In genomic region chr1:22920026-22920733, GRCh38 we compare ENCODE assay signal across 19 cellular contexts. TPM values are rescaled to one million over a fixed set of nuclear protein-coding genes. Genes with fewer than 3 reads are reported as not detected.
A peak's percentile ranks its signal among the peaks of the same experiment; 100 is the strongest.
DNase-seq lines count a peak whose midpoint lies in the region; ATAC-seq, FAIRE-seq and TF ChIP-seq lines count a peak whose summit lies in the region.
"Had no signal": no experiment of that assay in that cellular context is flagged by ENCODE, and none has a peak within 500 bp of the region (broad histone marks: within the 10 kb centered on the region; RNA-seq: fewer than 3 reads in every experiment).

No MANE protein-coding gene starts in this region.

- H3K9me3 Mint-ChIP-seq in astrocyte (ENCODE audit: unreplicated experiment) (peaks cover 7% of the 10 kb centered on the region), neural crest cell (no peaks in the 10 kb centered on the region)
- H3K9me3 Mint-ChIP-seq: CD4-positive, alpha-beta T cell had no signal

- no peak overlapping the region for H3K27ac Mint-ChIP-seq in astrocyte (ENCODE audit: unreplicated experiment)
- H3K27ac Mint-ChIP-seq in neural crest cell (ENCODE audit: unreplicated experiment), result peak overlapping the region; percentile 43
- H3K27ac Mint-ChIP-seq: CD4-positive, alpha-beta T cell had no signal

- peaks cover 1% of the 10 kb centered on the region for H3K36me3 Mint-ChIP-seq in astrocyte (ENCODE audit: low read depth, unreplicated experiment)
- no peaks in the 10 kb centered on the region for H3K36me3 Mint-ChIP-seq in neural crest cell (ENCODE audit: low read depth)

- H3K4me1 ChIP-seq in right atrium auricular region (peaks cover 0 to 31% of the 10 kb centered on the region in 2 donors), astrocyte (ENCODE audit: insufficient read depth, low read length) (peaks cover 5% of the 10 kb centered on the region)

- H2AFZ ChIP-seq in astrocyte (ENCODE audit: low read depth, low read length), result no peak overlapping the region

- peak overlapping the region; percentile 8 for H3K4me2 ChIP-seq in astrocyte (ENCODE audit: low read length)

- intact Hi-C loops in cardiac septum (cut with DNase I), result no loop called here

- no peak for FAIRE-seq in astrocyte (lab: Jason Lieb, UNC)
- FAIRE-seq: GM18507, H54 had no signal

- H3K27ac ChIP-seq in right atrium auricular region (peak overlapping the region; percentile 32 to 61), astrocyte (ENCODE audit: low read depth, low read length) (no peak overlapping the region)
- H3K27ac ChIP-seq: BLaER1 treated with 17β-estradiol and CSF1 and Interleukin-3, amounts not matched to agents 10 nM and 100 nM had no signal

- H3K79me2 ChIP-seq in astrocyte (ENCODE audit: insufficient read depth, low read length), result no peaks in the 10 kb centered on the region

- H3K27me3 Mint-ChIP-seq in astrocyte (ENCODE audit: low read depth, unreplicated experiment), result peaks cover 21% of the 10 kb centered on the region
- no peaks in the 10 kb centered on the region for H3K27me3 Mint-ChIP-seq in neural crest cell (ENCODE audit: low read depth)

- H3K9me3 ChIP-seq in right atrium auricular region, result no peaks in the 10 kb centered on the region
- peaks cover 6% of the 10 kb centered on the region for H3K9me3 ChIP-seq in astrocyte (ENCODE audit: insufficient read depth, low read depth, low read length)
- H3K9me3 ChIP-seq: BLaER1 treated with 17β-estradiol and CSF1 and Interleukin-3, amounts not matched to agents 10 nM and 100 nM had no signal

- H4K20me1 ChIP-seq in astrocyte (ENCODE audit: insufficient read depth, low read length), result no peaks in the 10 kb centered on the region

- DNase-seq in right atrium auricular region (ENCODE audit: low spot score), result no peak
- DNase-seq in cardiac septum (ENCODE audit: low spot score), result no peak
- no peak for DNase-seq in astrocyte (ENCODE audit: low read depth)
- no peak for DNase-seq in neural crest cell (ENCODE audit: low read depth, low spot score)
- no peak for DNase-seq in retinal pigment epithelial cell (ENCODE audit: low read depth)
- no peak for DNase-seq in NCI-H2107 (lab: John Stamatoyannopoulos, UW)
- DNase-seq in NCI-H446 treated with DMSO at 0.1 percent for 48 hours (lab: John Stamatoyannopoulos, UW), result no peak
- DNase-seq: ACHN; Calu3; CD4-positive, alpha-beta T cell; DMS 273 treated with DMSO at 0.1 percent for 48 hours had no signal

- H3K4me1 Mint-ChIP-seq in astrocyte (ENCODE audit: low read depth, unreplicated experiment) (peaks cover 17% of the 10 kb centered on the region), neural crest cell (peaks cover 35% of the 10 kb centered on the region)

- H3K4me3 Mint-ChIP-seq in astrocyte (ENCODE audit: unreplicated experiment) (no peak overlapping the region), neural crest cell (no peak overlapping the region)
- H3K4me3 Mint-ChIP-seq: CD4-positive, alpha-beta T cell had no signal

- TF ChIP-seq CTCF in right atrium auricular region (IDR thresholded peaks at IDR 0.05) (no peak), astrocyte (IDR thresholded peaks at IDR 0.05; ENCODE audit: insufficient read depth, low read depth, low read length) (no peak), neural crest cell (conservative IDR thresholded peaks at IDR 0.05) (no peak), retinal pigment epithelial cell (conservative IDR thresholded peaks at IDR 0.05; ENCODE audit: low read depth, low read length) (peak; percentile 1)

- no peak overlapping the region for H3K4me3 ChIP-seq in right atrium auricular region
- H3K4me3 ChIP-seq in astrocyte (ENCODE audit: insufficient read depth, low read depth, low read length), result no peak overlapping the region
- H3K4me3 ChIP-seq in retinal pigment epithelial cell (ENCODE audit: low read length), result no peak overlapping the region
- H3K4me3 ChIP-seq: BLaER1 treated with 17β-estradiol and CSF1 and Interleukin-3, amounts not matched to agents 10 nM and 100 nM had no signal

- ATAC-seq in HG02571 (IDR thresholded peaks at IDR 0.05; ENCODE audit: unreplicated experiment), result no peak
- ATAC-seq: HCT116 had no signal

- H3K9ac ChIP-seq in astrocyte (ENCODE audit: low read length), result no peak overlapping the region
- H3K9ac ChIP-seq: BLaER1 treated with 17β-estradiol and CSF1 and Interleukin-3, amounts not matched to agents 10 nM and 100 nM had no signal

- no peaks in the 10 kb centered on the region for H3K27me3 ChIP-seq in right atrium auricular region
- peaks cover under 1% of the 10 kb centered on the region for H3K27me3 ChIP-seq in astrocyte (ENCODE audit: insufficient read depth, low read length)
- H3K27me3 ChIP-seq: BLaER1 treated with 17β-estradiol and CSF1 and Interleukin-3, amounts not matched to agents 10 nM and 100 nM had no signal

- H3K36me3 ChIP-seq in right atrium auricular region, result no peaks in the 10 kb centered on the region
- H3K36me3 ChIP-seq in astrocyte (ENCODE audit: insufficient read depth, low read length), result no peaks in the 10 kb centered on the region
- H3K36me3 ChIP-seq: BLaER1 treated with 17β-estradiol and CSF1 and Interleukin-3, amounts not matched to agents 10 nM and 100 nM had no signal

RNA-seq across cellular contexts. Expression of gene LACTBL1, which starts 52.5 kb away (rescaled TPM):
- total RNA-seq in right atrium auricular region (not detected), cardiac septum (not detected), astrocyte (not detected in 2 replicates), neural crest cell (not detected in 2 replicates)
- total RNA-seq: A172; Calu3; CD4-positive, alpha-beta T cell; Daoy; HT-29 had no signal
